Comparison of ENCODE assay signal across 8 cellular contexts in genomic region chr3:31448035-31448881, GRCh38.
DNase-seq lines count a peak whose midpoint lies in the region; ATAC-seq and TF ChIP-seq lines count a peak whose summit lies in the region.

No MANE protein-coding gene starts in this region.

- peak in 6 of 9 donors; percentile 22 to 47 (median 26) for TF ChIP-seq CTCF in heart right ventricle (IDR thresholded peaks at IDR 0.05)
- TF ChIP-seq CTCF in right atrium auricular region (IDR thresholded peaks at IDR 0.05), result peak in 1 of 2 donors; percentile 41
- peak; percentile 56 for TF ChIP-seq CTCF in SU-DHL-6 (IDR thresholded peaks at IDR 0.05; ENCODE audit: insufficient read depth, low read length, poor library complexity, severe bottlenecking)
- TF ChIP-seq CTCF in fibroblast of mammary gland (conservative IDR thresholded peaks at IDR 0.05; ENCODE audit: control insufficient read depth, insufficient read depth, low read depth, low read length), result peak; percentile 53
- TF ChIP-seq CTCF in thyroid gland (IDR thresholded peaks at IDR 0.05), result peak in 1 of 6 experiments; percentile 32

- H3K27ac ChIP-seq in heart right ventricle, result no peak overlapping the region
- no peak overlapping the region for H3K27ac ChIP-seq in right atrium auricular region
- H3K27ac ChIP-seq in SU-DHL-6 (ENCODE audit: low read depth, low read length), result no peak overlapping the region
- H3K27ac ChIP-seq in thyroid gland, result no peak overlapping the region

- H3K4me2 ChIP-seq in SU-DHL-6 (ENCODE audit: low read depth, low read length, poor library complexity, severe bottlenecking), result no peak overlapping the region

- H3K9ac ChIP-seq in SU-DHL-6 (ENCODE audit: low read length), result no peak overlapping the region

- TF ChIP-seq POLR2A in thyroid gland (IDR thresholded peaks at IDR 0.05), result no peak

- H2AFZ ChIP-seq in SU-DHL-6 (ENCODE audit: low read depth, low read length, severe bottlenecking), result no peak overlapping the region

- DNase-seq in heart right ventricle (no peak), right atrium auricular region (ENCODE audit: low spot score) (no peak), fibroblast of mammary gland (ENCODE audit: low read depth) (peak; percentile 23), thyroid gland (peak; percentile 6 to 15), AG08395 (ENCODE audit: low spot score) (no peak)

- no peaks in the 10 kb centered on the region for H3F3A ChIP-seq in SU-DHL-6 (ENCODE audit: insufficient read depth)

- no peak for ATAC-seq in heart right ventricle
- peak; percentile 67 for ATAC-seq in HG02852 (IDR thresholded peaks at IDR 0.05; ENCODE audit: unreplicated experiment)
- no peak for ATAC-seq in activated CD4-positive, CD25-positive, alpha-beta regulatory T cell treated with anti-CD3 and anti-CD28 coated beads, Interleukin-2, amount 50 U/mL, for 24 hours

- no peaks in the 10 kb centered on the region for H3K4me1 ChIP-seq in heart right ventricle
- H3K4me1 ChIP-seq in right atrium auricular region, result no peaks in the 10 kb centered on the region
- no peaks in the 10 kb centered on the region for H3K4me1 ChIP-seq in thyroid gland

- peaks cover 0 to 16% (median 9%) of the 10 kb centered on the region in 11 donors for H3K9me3 ChIP-seq in heart right ventricle
- peaks cover 0 to 6% of the 10 kb centered on the region in 2 donors for H3K9me3 ChIP-seq in right atrium auricular region
- H3K9me3 ChIP-seq in SU-DHL-6 (ENCODE audit: insufficient read depth, low read length), result no peaks in the 10 kb centered on the region
- H3K9me3 ChIP-seq in thyroid gland, result no peaks in the 10 kb centered on the region

- no peaks in the 10 kb centered on the region for H3K36me3 ChIP-seq in heart right ventricle
- no peaks in the 10 kb centered on the region for H3K36me3 ChIP-seq in right atrium auricular region
- H3K36me3 ChIP-seq in SU-DHL-6 (ENCODE audit: low read length), result no peaks in the 10 kb centered on the region
- no peaks in the 10 kb centered on the region for H3K36me3 ChIP-seq in thyroid gland

- no peaks in the 10 kb centered on the region for H3K9me2 ChIP-seq in SU-DHL-6 (replicated peaks; ENCODE audit: insufficient read depth, low read length)

- no peaks in the 10 kb centered on the region for H3K27me3 ChIP-seq in heart right ventricle
- H3K27me3 ChIP-seq in right atrium auricular region, result no peaks in the 10 kb centered on the region
- no peaks in the 10 kb centered on the region for H3K27me3 ChIP-seq in SU-DHL-6 (ENCODE audit: low read length)
- H3K27me3 ChIP-seq in thyroid gland, result no peaks in the 10 kb centered on the region

- no peak overlapping the region for H3K4me3 ChIP-seq in heart right ventricle
- H3K4me3 ChIP-seq in right atrium auricular region, result no peak overlapping the region
- no peak overlapping the region for H3K4me3 ChIP-seq in SU-DHL-6 (ENCODE audit: insufficient read depth, low read length, poor library complexity, severe bottlenecking)
- no peak overlapping the region for H3K4me3 ChIP-seq in fibroblast of mammary gland (ENCODE audit: control insufficient read depth, low read depth, low read length)
- no peak overlapping the region for H3K4me3 ChIP-seq in thyroid gland (replicated peaks in 1 of 3)

- intact Hi-C loops in heart right ventricle (cut with DNase I), result no loop called here
- intact Hi-C loops in thyroid gland (cut with DNase I), result no loop called here

- H3K79me2 ChIP-seq in SU-DHL-6 (ENCODE audit: insufficient read depth, low read length), result no peaks in the 10 kb centered on the region

- no peaks in the 10 kb centered on the region for H4K20me1 ChIP-seq in SU-DHL-6 (ENCODE audit: low read depth, low read length)

- 100% methylated on average over 1 of the region's 1 CpG for WGBS in heart right ventricle, 2 donors
- WGBS in thyroid gland, 2 donors, result 82 to 100% methylated on average over 1 of the region's 1 CpG

Comparison
In these comparisons a context has a peak if more than half of its experiments do, and no peak if none do; other contexts are left out.
1. DNase-seq: peak in fibroblast of mammary gland (single experiment) and thyroid gland (2 of 2); none in heart right ventricle (0 of 2), right atrium auricular region (single experiment) and AG08395 (single experiment).